ENCODE assay signal across 19 cellular contexts in genomic region chr20:51373713-51374481, GRCh38.
A peak's percentile ranks its signal among the peaks of the same experiment; 100 is the strongest.
DNase-seq lines count a peak whose midpoint lies in the region; ATAC-seq, FAIRE-seq and TF ChIP-seq lines count a peak whose summit lies in the region.
"Had no signal": no experiment of that assay in that cellular context is flagged by ENCODE, and none has a peak within 500 bp of the region (broad histone marks: within the 10 kb centered on the region; RNA-seq: fewer than 3 reads in every experiment).

No MANE protein-coding gene starts in this region.

- ATAC-seq in RWPE2 (ENCODE audit: low read depth) (no peak), body of pancreas (peak; percentile 85), heart left ventricle (peak; percentile 55 to 78 (median 59)), GM21360 (IDR thresholded peaks at IDR 0.05; ENCODE audit: unreplicated experiment) (no peak), HG03460 (IDR thresholded peaks at IDR 0.05; ENCODE audit: unreplicated experiment) (no peak)

- H3K4me3 ChIP-seq in RWPE2 (ENCODE audit: severe bottlenecking) (no peak overlapping the region), body of pancreas (no peak overlapping the region), heart left ventricle (no peak overlapping the region)
- H3K4me3 ChIP-seq: BLaER1 treated with 17β-estradiol and CSF1 and Interleukin-3, amounts not matched to agents 10 nM and 100 nM had no signal

- intact Hi-C loops in body of pancreas (cut with DNase I) = loop anchor here (5.0 kb wide), 1 partner anchor 223 kb away; no protein-coding TSS in a partner anchor
- intact Hi-C loops in heart left ventricle (cut with DNase I) = loop anchor here in 7 of 10 donors (2.0 to 10.0 kb wide), 5 partner anchors 221 to 711 kb away; no protein-coding TSS in a partner anchor
- intact Hi-C loops in posterior vena cava (cut with DNase I) = loop anchor here in 1 of 2 donors (2.0 kb wide), 1 partner anchor 227 kb away; no protein-coding TSS in a partner anchor

- H3K4me1 ChIP-seq in RWPE2 (ENCODE audit: insufficient read depth, poor library complexity, severe bottlenecking) = no peaks in the 10 kb centered on the region
- H3K4me1 ChIP-seq in body of pancreas = peaks cover 17% of the 10 kb centered on the region
- H3K4me1 ChIP-seq in heart left ventricle = peaks cover 0 to 24% (median 8%) of the 10 kb centered on the region in 12 donors

- WGBS in body of pancreas, 2 donors = 32 to 33% methylated on average over 10 to 12 of the region's 12 CpGs
- WGBS in heart left ventricle, 4 donors = 32 to 36% (median 35%) methylated on average over 12 of the region's 12 CpGs

- H3K27ac ChIP-seq in RWPE2 (ENCODE audit: poor library complexity, severe bottlenecking) (no peak overlapping the region), body of pancreas (peak overlapping the region in 2 of 4 donors; percentile 14 to 42), heart left ventricle (no peak overlapping the region)
- H3K27ac ChIP-seq: BLaER1 treated with 17β-estradiol and CSF1 and Interleukin-3, amounts not matched to agents 10 nM and 100 nM; VCaP had no signal

- H3K9me3 ChIP-seq in RWPE2 (ENCODE audit: severe bottlenecking) = no peaks in the 10 kb centered on the region
- no peaks in the 10 kb centered on the region for H3K9me3 ChIP-seq in body of pancreas
- H3K9me3 ChIP-seq in heart left ventricle = no peaks in the 10 kb centered on the region

- TF ChIP-seq POLR2A in body of pancreas (IDR thresholded peaks at IDR 0.05) = no peak
- no peak for TF ChIP-seq POLR2A in heart left ventricle (IDR thresholded peaks at IDR 0.05)
- no peak for TF ChIP-seq POLR2A in H54 (IDR thresholded peaks at IDR 0.05; ENCODE audit: low read depth, low read length)

- DNase-seq in RWPE2 (ENCODE audit: low spot score) (peak; percentile 73), body of pancreas (peak; percentile 61 to 82 (median 74)), heart left ventricle (no peak), posterior vena cava (ENCODE audit: low spot score) (peak; percentile 82), H54 (ENCODE audit: insufficient read length, low spot score) (no peak)
- no peak for DNase-seq in activated CD4-positive, alpha-beta T cell treated with anti-CD3 and anti-CD28 coated beads for 1 hour
- DNase-seq: foreskin melanocyte, Kasumi-1, naive B cell, NCI-H187 treated with DMSO at 0.1 percent for 48 hours, NCI-H748 treated with DMSO at 0.1 percent for 48 hours, retina, SIG-M5 had no signal

- no peak for TF ChIP-seq CTCF in RWPE2 (IDR thresholded peaks at IDR 0.05; ENCODE audit: poor library complexity, severe bottlenecking)
- TF ChIP-seq CTCF in body of pancreas (IDR thresholded peaks at IDR 0.05) = no peak
- no peak for TF ChIP-seq CTCF in heart left ventricle (IDR thresholded peaks at IDR 0.05)

- H3K36me3 ChIP-seq in RWPE2 (ENCODE audit: low read depth) (no peaks in the 10 kb centered on the region), body of pancreas (replicated peaks in 1 of 2; ENCODE audit: insufficient read depth in 1 of 2, low read depth in 2 of 2) (no peaks in the 10 kb centered on the region), heart left ventricle (no peaks in the 10 kb centered on the region)
- H3K36me3 ChIP-seq: BLaER1 treated with 17β-estradiol and CSF1 and Interleukin-3, amounts not matched to agents 10 nM and 100 nM had no signal

- FAIRE-seq in H54 (lab: Jason Lieb, UNC) = no peak
- FAIRE-seq: GM19239, islet of Langerhans had no signal

- no peaks in the 10 kb centered on the region for H3K27me3 ChIP-seq in RWPE2 (ENCODE audit: insufficient read depth, poor library complexity, severe bottlenecking)
- H3K27me3 ChIP-seq in body of pancreas = no peaks in the 10 kb centered on the region
- H3K27me3 ChIP-seq in heart left ventricle = no peaks in the 10 kb centered on the region
- H3K27me3 ChIP-seq: BLaER1 treated with 17β-estradiol and CSF1 and Interleukin-3, amounts not matched to agents 10 nM and 100 nM had no signal

Comparison
In these comparisons a context has a peak if more than half of its experiments do, and no peak if none do; other contexts are left out.
1. ATAC-seq: peak in body of pancreas (single experiment) and heart left ventricle (4 of 4); none in RWPE2 (single experiment), GM21360 (single experiment) and HG03460 (single experiment).
2. DNase-seq: peak in RWPE2 (single experiment), body of pancreas (4 of 4) and posterior vena cava (single experiment); none in heart left ventricle (0 of 5), H54 (single experiment) and activated CD4-positive, alpha-beta T cell treated with anti-CD3 and anti-CD28 coated beads for 1 hour (single experiment).